In genomic region chr19:7806234-7806633, GRCh38 we compare ENCODE assay signal across 11 cellular contexts. TPM values are rescaled to one million over a fixed set of nuclear protein-coding genes. Genes with fewer than 3 reads are reported as not detected.
"Had no signal": no experiment of that assay in that cellular context is flagged by ENCODE, and none has a peak within 500 bp of the region (broad histone marks: within the 10 kb centered on the region; RNA-seq: fewer than 3 reads in every experiment).

No MANE protein-coding gene starts in this region.

- H3K27ac ChIP-seq: GM23248, HL-60 had no signal

- H3K9ac ChIP-seq: GM23248 had no signal

- H3K9me3 ChIP-seq: HAP-1 had no signal

- DNase-seq: GM23248, GOT3, H7, HFFc6, IMR-90, KBM-7 had no signal

- H3K4me3 ChIP-seq: GM23248, HAP-1 had no signal

- H2AFZ ChIP-seq: GM23248 had no signal

- H3K4me1 ChIP-seq: HAP-1 had no signal

- ATAC-seq: HCT116 had no signal

- H3K36me3 ChIP-seq: HAP-1 had no signal

- H3K27ac Mint-ChIP-seq: HFFc6 had no signal

- H3K4me3 Mint-ChIP-seq: HFFc6 had no signal

RNA-seq across cellular contexts. Expression of gene CLEC4M, which starts 43.2 kb away (rescaled TPM):
- total RNA-seq: GM23248, H4, H7, HFFc6, HT1080, IMR-90 had no signal
- polyA plus RNA-seq: GM23248, IMR-90 had no signal

RNA-seq across cellular contexts. Expression of gene CD209, which starts 58.9 kb away (rescaled TPM):
- total RNA-seq: GM23248, H7, HFFc6, HT1080, IMR-90 had no signal
- polyA plus RNA-seq: GM23248, IMR-90 had no signal
